Comparison of ENCODE assay signal across 23 cellular contexts in the genomic region with DNA sequence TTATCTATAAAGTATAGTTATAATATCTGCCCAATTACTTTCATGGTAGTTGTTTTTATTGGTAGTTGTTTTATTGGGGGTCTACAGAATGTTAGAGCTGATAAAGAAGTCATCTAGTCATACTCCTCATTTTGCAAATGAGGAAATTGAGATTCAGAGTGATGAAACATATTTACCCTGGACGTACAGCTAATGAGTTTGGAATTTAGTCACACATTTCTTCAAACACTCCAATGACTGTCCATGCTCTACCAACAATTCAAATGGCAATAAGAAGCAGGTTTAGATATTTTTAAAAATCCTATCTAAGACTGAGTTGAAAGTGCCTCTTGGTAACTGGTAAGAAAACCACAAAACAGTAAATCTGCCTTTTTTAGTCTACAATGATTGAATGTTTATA.
DNase-seq lines count a peak whose midpoint lies in the region; ATAC-seq and TF ChIP-seq lines count a peak whose summit lies in the region.
"Had no signal": no experiment of that assay in that cellular context is flagged by ENCODE, and none has a peak within 500 bp of the region (broad histone marks: within the 10 kb centered on the region; RNA-seq: fewer than 3 reads in every experiment).

No MANE protein-coding gene starts in this region.

- TF ChIP-seq CTCF in RWPE2 (IDR thresholded peaks at IDR 0.05; ENCODE audit: poor library complexity, severe bottlenecking), result no peak

- peak; percentile 12 for DNase-seq in A172 (ENCODE audit: low spot score)
- DNase-seq in M059J (ENCODE audit: low read depth), result peak; percentile 49
- DNase-seq in RWPE2 (ENCODE audit: low spot score), result no peak
- peak; percentile 1 for DNase-seq in iris pigment epithelial cell (ENCODE audit: low read depth)
- no peak for DNase-seq in HK-2 (ENCODE audit: unreplicated experiment)
- DNase-seq: 8988T, Calu3, DND-41, Kasumi-1, MG63, NCI-H2029, NCI-H2227 treated with DMSO at 0.1 percent for 48 hours, NCI-H510A, NCI-H69, OCI-M1, Right ventricle myocardium superior had no signal

- no peak overlapping the region for H3K27ac ChIP-seq in RWPE2 (ENCODE audit: poor library complexity, severe bottlenecking)
- H3K27ac ChIP-seq: SJSA1 had no signal

- no peaks in the 10 kb centered on the region for H3K4me1 ChIP-seq in RWPE2 (ENCODE audit: insufficient read depth, poor library complexity, severe bottlenecking)
- H3K4me1 ChIP-seq: SJSA1 had no signal

- ATAC-seq in RWPE2 (ENCODE audit: low read depth), result peak; percentile 21; the same call in 1 of the 3 replicates
- ATAC-seq in GM18502 (IDR thresholded peaks at IDR 0.05; ENCODE audit: poor library complexity, unreplicated experiment), result no peak
- no peak for ATAC-seq in GM18511 (IDR thresholded peaks at IDR 0.05; ENCODE audit: unreplicated experiment)
- no peak for ATAC-seq in HG03521 (IDR thresholded peaks at IDR 0.05; ENCODE audit: unreplicated experiment)
- ATAC-seq: GM12878, HCT116, K562 had no signal

- H3K27me3 ChIP-seq in RWPE2 (ENCODE audit: insufficient read depth, poor library complexity, severe bottlenecking), result no peaks in the 10 kb centered on the region
- H3K27me3 ChIP-seq: MG63, SJSA1 had no signal

- no peak overlapping the region for H3K4me3 ChIP-seq in RWPE2 (ENCODE audit: severe bottlenecking)
- H3K4me3 ChIP-seq: GM12878, K562, MG63, SJSA1 had no signal

- H3K36me3 ChIP-seq in RWPE2 (ENCODE audit: low read depth), result no peaks in the 10 kb centered on the region
- H3K36me3 ChIP-seq: MG63, SJSA1 had no signal

- no peaks in the 10 kb centered on the region for H3K9me3 ChIP-seq in RWPE2 (ENCODE audit: severe bottlenecking)
- H3K9me3 ChIP-seq: MG63, SJSA1 had no signal

Comparison
In these comparisons a context has a peak if more than half of its experiments do, and no peak if none do; other contexts are left out.
1. DNase-seq: peak in A172 (single experiment), M059J (single experiment) and iris pigment epithelial cell (single experiment); none in RWPE2 (single experiment) and HK-2 (single experiment).